In the genomic region with DNA sequence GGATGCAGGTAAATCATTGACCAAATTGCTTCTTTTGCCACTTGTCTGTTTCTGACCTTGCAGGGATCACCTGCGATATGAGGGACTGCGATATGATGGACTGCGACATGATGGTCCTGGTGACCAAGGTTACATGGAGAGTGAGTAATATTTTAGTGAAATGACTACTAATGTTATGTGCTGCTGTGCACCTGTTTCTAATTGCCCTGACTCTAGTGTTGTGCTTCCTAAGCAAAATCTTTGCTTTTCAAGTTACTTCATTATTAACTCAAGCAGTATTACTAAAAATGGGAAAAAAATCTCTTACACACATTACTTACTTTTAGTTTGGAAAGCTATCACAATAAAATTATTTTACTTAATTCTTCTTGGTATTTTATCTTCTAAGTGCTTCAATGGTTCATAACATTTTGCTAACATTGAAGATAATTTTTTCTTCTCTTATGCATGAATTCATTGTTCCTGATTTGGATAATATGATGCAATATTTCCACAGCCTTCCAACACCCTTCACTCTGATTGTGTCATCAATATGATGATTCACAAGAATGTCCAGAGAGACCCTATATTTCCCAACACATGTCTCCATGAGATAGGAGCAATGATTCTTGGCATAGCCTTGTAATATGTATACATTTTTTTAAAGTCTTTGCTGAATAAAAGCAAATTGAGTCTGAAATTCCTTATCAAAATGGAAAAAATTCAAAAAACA, we compare ENCODE assay signal across 16 cellular contexts.
DNase-seq lines count a peak whose midpoint lies in the region; ATAC-seq and TF ChIP-seq lines count a peak whose summit lies in the region.
"Had no signal": no experiment of that assay in that cellular context is flagged by ENCODE, and none has a peak within 500 bp of the region (broad histone marks: within the 10 kb centered on the region; RNA-seq: fewer than 3 reads in every experiment).

No MANE protein-coding gene starts in this region.

- peak overlapping the region; percentile 61 for H3K9ac ChIP-seq in adipocyte (ENCODE audit: low read length)

- no peak overlapping the region for H3K4me3 Mint-ChIP-seq in HFFc6
- H3K4me3 Mint-ChIP-seq: activated naive CD8-positive, alpha-beta T cell treated with anti-CD3 and anti-CD28 coated beads, Interleukin-2, amount 10 ng/mL, durations not matched to agents 7 days and 5 days; dendritic cell treated with granulocyte-macrophage colony-stimulating factor and Interleukin-4, amounts not matched to agents 40 ng/mL and 50 ng/mL, for 4 days had no signal

- peaks cover 0 to 18% of the 10 kb centered on the region in 2 donors for H3K4me1 ChIP-seq in right atrium auricular region
- H3K4me1 ChIP-seq in adipocyte (ENCODE audit: control insufficient read depth, insufficient read depth, low read length), result peaks cover 16% of the 10 kb centered on the region
- H3K4me1 ChIP-seq in heart left ventricle, result peaks cover 0 to 13% (median 10%) of the 10 kb centered on the region in 12 donors
- peaks cover 0 to 11% of the 10 kb centered on the region in 2 donors for H3K4me1 ChIP-seq in ascending aorta

- peaks cover 9% of the 10 kb centered on the region for H3K36me3 Mint-ChIP-seq in HFFc6 (ENCODE audit: low read depth)
- H3K36me3 Mint-ChIP-seq: activated naive CD8-positive, alpha-beta T cell treated with anti-CD3 and anti-CD28 coated beads, Interleukin-2, amount 10 ng/mL, durations not matched to agents 7 days and 5 days had no signal

- H3K9me3 ChIP-seq in right atrium auricular region, result no peaks in the 10 kb centered on the region
- peaks cover 3% of the 10 kb centered on the region for H3K9me3 ChIP-seq in adipocyte (ENCODE audit: control insufficient read depth, low read length)
- peaks cover 0 to 7% (median 0%) of the 10 kb centered on the region in 12 donors for H3K9me3 ChIP-seq in heart left ventricle
- H3K9me3 ChIP-seq in ascending aorta, result no peaks in the 10 kb centered on the region
- H3K9me3 ChIP-seq: MG63, upper lobe of left lung had no signal

- DNase-seq in Right ventricle myocardium inferior (ENCODE audit: missing footprints) (no peak), right atrium auricular region (ENCODE audit: low spot score) (no peak), adipocyte (ENCODE audit: low read depth) (peak; percentile 88), heart left ventricle (no peak), NCI-H1092 (lab: John Stamatoyannopoulos, UW) (no peak), ascending aorta (ENCODE audit: low spot score in 2 of 2) (no peak), HFFc6 (no peak)
- DNase-seq: ACHN; activated naive CD8-positive, alpha-beta T cell treated with anti-CD3 and anti-CD28 coated beads, Interleukin-2, amount 10 ng/mL, durations not matched to agents 7 days and 5 days; glutamatergic neuron; left lung; MG63; upper lobe of left lung; WERI-Rb-1 had no signal

- TF ChIP-seq POLR2A in heart left ventricle (IDR thresholded peaks at IDR 0.05), result no peak

- WGBS in heart left ventricle, 4 donors, result 95 to 99% (median 96%) methylated on average over 3 of the region's 3 CpGs

- intact Hi-C loops in Right ventricle myocardium inferior (cut with DNase I), result no loop called here
- intact Hi-C loops in heart left ventricle (cut with DNase I), result loop anchor here in 4 of 10 donors (10.0 kb wide), 5 partner anchors 125 to 1325 kb away; partner anchors contain the start of gene KLF6 (in 1 of the 4)
- intact Hi-C loops in ascending aorta (cut with DNase I), result no loop called here

- no peaks in the 10 kb centered on the region for H3K36me3 ChIP-seq in right atrium auricular region
- H3K36me3 ChIP-seq in adipocyte (ENCODE audit: control insufficient read depth, insufficient read depth, low read length, severe bottlenecking), result no peaks in the 10 kb centered on the region
- no peaks in the 10 kb centered on the region for H3K36me3 ChIP-seq in heart left ventricle
- no peaks in the 10 kb centered on the region for H3K36me3 ChIP-seq in ascending aorta
- H3K36me3 ChIP-seq: left lung, MG63, upper lobe of left lung, WERI-Rb-1 had no signal

- H3K27ac Mint-ChIP-seq in HFFc6, result no peak overlapping the region
- H3K27ac Mint-ChIP-seq: activated naive CD8-positive, alpha-beta T cell treated with anti-CD3 and anti-CD28 coated beads, Interleukin-2, amount 10 ng/mL, durations not matched to agents 7 days and 5 days; dendritic cell treated with granulocyte-macrophage colony-stimulating factor and Interleukin-4, amounts not matched to agents 40 ng/mL and 50 ng/mL, for 4 days had no signal

- H3K9me3 Mint-ChIP-seq in HFFc6, result peaks cover 8% of the 10 kb centered on the region; the same call in 1 of the 2 replicates

- H3K27ac ChIP-seq in right atrium auricular region (peak overlapping the region in 1 of 2 donors; percentile 8), heart left ventricle (peak overlapping the region in 3 of 12 donors; percentile 1 to 36 (median 22)), ascending aorta (no peak overlapping the region)
- H3K27ac ChIP-seq: left lung, upper lobe of left lung, WERI-Rb-1 had no signal

- TF ChIP-seq CTCF in right atrium auricular region (IDR thresholded peaks at IDR 0.05), result no peak
- no peak for TF ChIP-seq CTCF in heart left ventricle (IDR thresholded peaks at IDR 0.05)
- TF ChIP-seq CTCF in ascending aorta (IDR thresholded peaks at IDR 0.05), result no peak
- TF ChIP-seq CTCF in HFFc6 (IDR thresholded peaks at IDR 0.05), result no peak

- H3K4me3 ChIP-seq in right atrium auricular region, result no peak overlapping the region
- H3K4me3 ChIP-seq in adipocyte (ENCODE audit: low read length), result peak overlapping the region; percentile 39
- no peak overlapping the region for H3K4me3 ChIP-seq in heart left ventricle
- no peak overlapping the region for H3K4me3 ChIP-seq in ascending aorta
- H3K4me3 ChIP-seq: left lung, MG63, upper lobe of left lung had no signal

- H3K4me1 Mint-ChIP-seq in HFFc6 (ENCODE audit: low read depth), result peaks cover 31% of the 10 kb centered on the region
- H3K4me1 Mint-ChIP-seq: activated naive CD8-positive, alpha-beta T cell treated with anti-CD3 and anti-CD28 coated beads, Interleukin-2, amount 10 ng/mL, durations not matched to agents 7 days and 5 days had no signal

- H3K27me3 ChIP-seq in right atrium auricular region, result no peaks in the 10 kb centered on the region
- no peaks in the 10 kb centered on the region for H3K27me3 ChIP-seq in adipocyte (replicated peaks; ENCODE audit: control insufficient read depth, insufficient read depth, low read length)
- no peaks in the 10 kb centered on the region for H3K27me3 ChIP-seq in heart left ventricle
- no peaks in the 10 kb centered on the region for H3K27me3 ChIP-seq in ascending aorta
- H3K27me3 ChIP-seq: left lung, MG63, upper lobe of left lung had no signal

- ATAC-seq in Right ventricle myocardium inferior, result peak; percentile 78
- ATAC-seq in heart left ventricle, result peak; percentile 41 to 82 (median 57)
- no peak for ATAC-seq in HG03520 (IDR thresholded peaks at IDR 0.05; ENCODE audit: unreplicated experiment)
- ATAC-seq: left lung had no signal

- peaks cover 2% of the 10 kb centered on the region; the same call in 1 of the 2 replicates for H3K27me3 Mint-ChIP-seq in HFFc6 (ENCODE audit: insufficient read depth)
- H3K27me3 Mint-ChIP-seq: dendritic cell treated with granulocyte-macrophage colony-stimulating factor and Interleukin-4, amounts not matched to agents 40 ng/mL and 50 ng/mL, for 4 days had no signal
